8 cellular contexts compared by ENCODE assay signal in the genomic region with DNA sequence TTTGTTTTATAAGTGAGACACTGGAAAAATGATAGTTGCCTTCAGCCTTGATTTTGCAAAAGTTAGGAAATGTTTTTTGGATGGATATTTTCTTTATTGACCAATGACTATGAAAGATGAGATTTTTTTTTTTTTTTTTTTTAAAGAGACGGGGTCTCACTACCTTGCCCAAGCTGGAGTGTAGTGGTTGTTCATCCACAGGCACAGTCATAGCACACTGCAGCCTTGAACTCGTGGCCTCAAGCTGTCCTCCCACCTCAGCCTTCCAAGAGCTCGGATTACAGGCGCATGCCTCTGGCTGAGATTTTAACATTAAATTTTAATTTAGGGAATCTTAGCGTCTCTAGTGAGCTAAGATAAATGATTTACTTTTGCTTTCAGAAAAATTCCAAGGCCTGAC.
"Had no signal": no experiment of that assay in that cellular context is flagged by ENCODE, and none has a peak within 500 bp of the region (broad histone marks: within the 10 kb centered on the region; RNA-seq: fewer than 3 reads in every experiment).

No MANE protein-coding gene starts in this region.

- H3K27ac ChIP-seq: HL-60, KMS-11 had no signal

- FAIRE-seq: HepG2, HTR-8/SVneo, K562 had no signal

- ATAC-seq: HepG2, K562 had no signal

- H3K4me3 Mint-ChIP-seq: IgD-negative memory B cell had no signal

- H3K4me3 ChIP-seq: K562 had no signal

- H3K9me3 Mint-ChIP-seq: IgD-negative memory B cell had no signal

- H3K27me3 Mint-ChIP-seq: IgD-negative memory B cell had no signal

- H3K9ac ChIP-seq: KMS-11 had no signal

- DNase-seq: IMR-90, KG1 had no signal

- H3K27ac Mint-ChIP-seq: IgD-negative memory B cell had no signal
